ENCODE assay signal across 1 cellular context in the genomic region with DNA sequence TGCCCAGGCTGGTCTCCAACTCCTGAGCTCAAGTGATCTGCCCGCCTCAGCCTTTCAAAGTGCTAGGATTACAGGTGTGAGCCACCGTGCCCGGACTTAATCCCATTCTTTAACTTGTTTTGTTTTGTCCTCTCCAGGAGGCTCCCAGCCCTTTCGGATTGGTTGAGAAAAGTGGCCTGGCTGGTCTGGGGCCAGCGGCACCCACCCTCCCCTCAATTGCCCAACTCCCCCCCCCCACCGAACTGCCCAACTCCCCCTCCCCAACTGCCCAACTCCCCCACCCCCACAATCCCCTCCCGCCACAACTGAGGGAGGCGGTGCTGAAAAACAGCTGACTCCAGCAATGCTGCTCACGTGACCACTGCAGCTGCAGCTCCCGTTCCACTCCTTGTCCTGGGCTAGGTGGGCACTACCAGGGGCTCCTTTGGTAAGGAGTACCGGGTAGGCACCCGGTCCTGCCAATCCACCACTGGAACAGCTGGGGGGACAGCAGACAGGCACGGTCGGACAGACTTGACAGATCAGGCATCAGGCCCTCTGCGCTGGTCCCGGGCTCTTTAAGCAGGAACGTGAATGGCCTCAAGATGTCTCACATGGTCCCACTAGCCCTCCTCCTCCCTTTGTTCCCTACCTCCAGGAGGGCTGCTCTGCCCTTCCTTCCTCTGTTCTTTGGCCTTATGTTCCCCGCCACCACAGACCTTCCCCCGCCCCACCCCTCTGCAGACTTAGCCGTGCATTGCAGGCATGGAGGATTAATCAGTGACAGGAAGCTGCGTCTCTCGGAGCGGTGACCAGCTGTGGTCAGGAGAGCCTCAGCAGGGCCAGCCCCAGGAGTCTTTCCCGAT.
TF ChIP-seq lines count a peak whose summit lies in the region.

A gene (plus strand): TSS at position 720 of the 845 bp plus-strand sequence. CDS start 158 bp downstream, outside the sequence.

TF ChIP-seq in K562, 482 proteins besides CTCF, POLR2A, EP300 and RAD21 (continued from another document and continues in another):
- TF ChIP-seq, protein P1, sequence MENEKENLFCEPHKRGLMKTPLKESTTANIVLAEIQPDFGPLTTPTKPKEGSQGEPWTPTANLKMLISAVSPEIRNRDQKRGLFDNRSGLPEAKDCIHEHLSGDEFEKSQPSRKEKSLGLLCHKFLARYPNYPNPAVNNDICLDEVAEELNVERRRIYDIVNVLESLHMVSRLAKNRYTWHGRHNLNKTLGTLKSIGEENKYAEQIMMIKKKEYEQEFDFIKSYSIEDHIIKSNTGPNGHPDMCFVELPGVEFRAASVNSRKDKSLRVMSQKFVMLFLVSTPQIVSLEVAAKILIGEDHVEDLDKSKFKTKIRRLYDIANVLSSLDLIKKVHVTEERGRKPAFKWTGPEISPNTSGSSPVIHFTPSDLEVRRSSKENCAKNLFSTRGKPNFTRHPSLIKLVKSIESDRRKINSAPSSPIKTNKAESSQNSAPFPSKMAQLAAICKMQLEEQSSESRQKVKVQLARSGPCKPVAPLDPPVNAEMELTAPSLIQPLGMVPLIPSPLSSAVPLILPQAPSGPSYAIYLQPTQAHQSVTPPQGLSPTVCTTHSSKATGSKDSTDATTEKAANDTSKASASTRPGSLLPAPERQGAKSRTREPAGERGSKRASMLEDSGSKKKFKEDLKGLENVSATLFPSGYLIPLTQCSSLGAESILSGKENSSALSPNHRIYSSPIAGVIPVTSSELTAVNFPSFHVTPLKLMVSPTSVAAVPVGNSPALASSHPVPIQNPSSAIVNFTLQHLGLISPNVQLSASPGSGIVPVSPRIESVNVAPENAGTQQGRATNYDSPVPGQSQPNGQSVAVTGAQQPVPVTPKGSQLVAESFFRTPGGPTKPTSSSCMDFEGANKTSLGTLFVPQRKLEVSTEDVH (IDR thresholded peaks at IDR 0.05; ENCODE audit: low read depth, partially characterized antibody): no peak
- TF ChIP-seq, protein P2, sequence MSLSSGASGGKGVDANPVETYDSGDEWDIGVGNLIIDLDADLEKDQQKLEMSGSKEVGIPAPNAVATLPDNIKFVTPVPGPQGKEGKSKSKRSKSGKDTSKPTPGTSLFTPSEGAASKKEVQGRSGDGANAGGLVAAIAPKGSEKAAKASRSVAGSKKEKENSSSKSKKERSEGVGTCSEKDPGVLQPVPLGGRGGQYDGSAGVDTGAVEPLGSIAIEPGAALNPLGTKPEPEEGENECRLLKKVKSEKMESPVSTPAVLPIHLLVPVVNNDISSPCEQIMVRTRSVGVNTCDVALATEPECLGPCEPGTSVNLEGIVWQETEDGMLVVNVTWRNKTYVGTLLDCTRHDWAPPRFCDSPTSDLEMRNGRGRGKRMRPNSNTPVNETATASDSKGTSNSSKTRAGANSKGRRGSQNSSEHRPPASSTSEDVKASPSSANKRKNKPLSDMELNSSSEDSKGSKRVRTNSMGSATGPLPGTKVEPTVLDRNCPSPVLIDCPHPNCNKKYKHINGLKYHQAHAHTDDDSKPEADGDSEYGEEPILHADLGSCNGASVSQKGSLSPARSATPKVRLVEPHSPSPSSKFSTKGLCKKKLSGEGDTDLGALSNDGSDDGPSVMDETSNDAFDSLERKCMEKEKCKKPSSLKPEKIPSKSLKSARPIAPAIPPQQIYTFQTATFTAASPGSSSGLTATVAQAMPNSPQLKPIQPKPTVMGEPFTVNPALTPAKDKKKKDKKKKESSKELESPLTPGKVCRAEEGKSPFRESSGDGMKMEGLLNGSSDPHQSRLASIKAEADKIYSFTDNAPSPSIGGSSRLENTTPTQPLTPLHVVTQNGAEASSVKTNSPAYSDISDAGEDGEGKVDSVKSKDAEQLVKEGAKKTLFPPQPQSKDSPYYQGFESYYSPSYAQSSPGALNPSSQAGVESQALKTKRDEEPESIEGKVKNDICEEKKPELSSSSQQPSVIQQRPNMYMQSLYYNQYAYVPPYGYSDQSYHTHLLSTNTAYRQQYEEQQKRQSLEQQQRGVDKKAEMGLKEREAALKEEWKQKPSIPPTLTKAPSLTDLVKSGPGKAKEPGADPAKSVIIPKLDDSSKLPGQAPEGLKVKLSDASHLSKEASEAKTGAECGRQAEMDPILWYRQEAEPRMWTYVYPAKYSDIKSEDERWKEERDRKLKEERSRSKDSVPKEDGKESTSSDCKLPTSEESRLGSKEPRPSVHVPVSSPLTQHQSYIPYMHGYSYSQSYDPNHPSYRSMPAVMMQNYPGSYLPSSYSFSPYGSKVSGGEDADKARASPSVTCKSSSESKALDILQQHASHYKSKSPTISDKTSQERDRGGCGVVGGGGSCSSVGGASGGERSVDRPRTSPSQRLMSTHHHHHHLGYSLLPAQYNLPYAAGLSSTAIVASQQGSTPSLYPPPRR (CRISPR knock-in tag; IDR thresholded peaks at IDR 0.05; ENCODE audit: borderline replicate concordance): no peak
- no peak for TF ChIP-seq BRD4 (IDR thresholded peaks at IDR 0.05)
- no peak for TF ChIP-seq BRD9 (IDR thresholded peaks at IDR 0.05; ENCODE audit: low read depth, partially characterized antibody)
- no peak for TF ChIP-seq DMBX1 (CRISPR knock-in tag; IDR thresholded peaks at IDR 0.05; ENCODE audit: borderline replicate concordance)
- TF ChIP-seq POLR3A (IDR thresholded peaks at IDR 0.05; ENCODE audit: borderline replicate concordance, extremely low read depth, insufficient read depth, insufficient read length): no peak
- TF ChIP-seq SMAD1 (IDR thresholded peaks at IDR 0.05; ENCODE audit: low read depth, low read length, partially characterized antibody): no peak
- TF ChIP-seq PHF8 (IDR thresholded peaks at IDR 0.05; ENCODE audit: borderline replicate concordance, low read length): peak; percentile 33; the same call in 1 of the 2 replicates
- TF ChIP-seq, protein P3, sequence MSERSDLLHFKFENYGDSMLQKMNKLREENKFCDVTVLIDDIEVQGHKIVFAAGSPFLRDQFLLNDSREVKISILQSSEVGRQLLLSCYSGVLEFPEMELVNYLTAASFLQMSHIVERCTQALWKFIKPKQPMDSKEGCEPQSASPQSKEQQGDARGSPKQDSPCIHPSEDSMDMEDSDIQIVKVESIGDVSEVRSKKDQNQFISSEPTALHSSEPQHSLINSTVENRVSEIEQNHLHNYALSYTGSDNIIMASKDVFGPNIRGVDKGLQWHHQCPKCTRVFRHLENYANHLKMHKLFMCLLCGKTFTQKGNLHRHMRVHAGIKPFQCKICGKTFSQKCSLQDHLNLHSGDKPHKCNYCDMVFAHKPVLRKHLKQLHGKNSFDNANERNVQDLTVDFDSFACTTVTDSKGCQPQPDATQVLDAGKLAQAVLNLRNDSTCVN (CRISPR knock-in tag; IDR thresholded peaks at IDR 0.05): no peak
- TF ChIP-seq, protein P4, sequence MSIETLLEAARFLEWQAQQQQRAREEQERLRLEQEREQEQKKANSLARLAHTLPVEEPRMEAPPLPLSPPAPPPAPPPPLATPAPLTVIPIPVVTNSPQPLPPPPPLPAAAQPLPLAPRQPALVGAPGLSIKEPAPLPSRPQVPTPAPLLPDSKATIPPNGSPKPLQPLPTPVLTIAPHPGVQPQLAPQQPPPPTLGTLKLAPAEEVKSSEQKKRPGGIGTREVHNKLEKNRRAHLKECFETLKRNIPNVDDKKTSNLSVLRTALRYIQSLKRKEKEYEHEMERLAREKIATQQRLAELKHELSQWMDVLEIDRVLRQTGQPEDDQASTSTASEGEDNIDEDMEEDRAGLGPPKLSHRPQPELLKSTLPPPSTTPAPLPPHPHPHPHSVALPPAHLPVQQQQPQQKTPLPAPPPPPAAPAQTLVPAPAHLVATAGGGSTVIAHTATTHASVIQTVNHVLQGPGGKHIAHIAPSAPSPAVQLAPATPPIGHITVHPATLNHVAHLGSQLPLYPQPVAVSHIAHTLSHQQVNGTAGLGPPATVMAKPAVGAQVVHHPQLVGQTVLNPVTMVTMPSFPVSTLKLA (conservative IDR thresholded peaks at IDR 0.05): peak in 1 of 2 experiments; percentile 40; a peak in 2 of 4 replicates
- no peak for TF ChIP-seq NFE2 (IDR thresholded peaks at IDR 0.05; ENCODE audit: low read depth)
- TF ChIP-seq, protein P5, sequence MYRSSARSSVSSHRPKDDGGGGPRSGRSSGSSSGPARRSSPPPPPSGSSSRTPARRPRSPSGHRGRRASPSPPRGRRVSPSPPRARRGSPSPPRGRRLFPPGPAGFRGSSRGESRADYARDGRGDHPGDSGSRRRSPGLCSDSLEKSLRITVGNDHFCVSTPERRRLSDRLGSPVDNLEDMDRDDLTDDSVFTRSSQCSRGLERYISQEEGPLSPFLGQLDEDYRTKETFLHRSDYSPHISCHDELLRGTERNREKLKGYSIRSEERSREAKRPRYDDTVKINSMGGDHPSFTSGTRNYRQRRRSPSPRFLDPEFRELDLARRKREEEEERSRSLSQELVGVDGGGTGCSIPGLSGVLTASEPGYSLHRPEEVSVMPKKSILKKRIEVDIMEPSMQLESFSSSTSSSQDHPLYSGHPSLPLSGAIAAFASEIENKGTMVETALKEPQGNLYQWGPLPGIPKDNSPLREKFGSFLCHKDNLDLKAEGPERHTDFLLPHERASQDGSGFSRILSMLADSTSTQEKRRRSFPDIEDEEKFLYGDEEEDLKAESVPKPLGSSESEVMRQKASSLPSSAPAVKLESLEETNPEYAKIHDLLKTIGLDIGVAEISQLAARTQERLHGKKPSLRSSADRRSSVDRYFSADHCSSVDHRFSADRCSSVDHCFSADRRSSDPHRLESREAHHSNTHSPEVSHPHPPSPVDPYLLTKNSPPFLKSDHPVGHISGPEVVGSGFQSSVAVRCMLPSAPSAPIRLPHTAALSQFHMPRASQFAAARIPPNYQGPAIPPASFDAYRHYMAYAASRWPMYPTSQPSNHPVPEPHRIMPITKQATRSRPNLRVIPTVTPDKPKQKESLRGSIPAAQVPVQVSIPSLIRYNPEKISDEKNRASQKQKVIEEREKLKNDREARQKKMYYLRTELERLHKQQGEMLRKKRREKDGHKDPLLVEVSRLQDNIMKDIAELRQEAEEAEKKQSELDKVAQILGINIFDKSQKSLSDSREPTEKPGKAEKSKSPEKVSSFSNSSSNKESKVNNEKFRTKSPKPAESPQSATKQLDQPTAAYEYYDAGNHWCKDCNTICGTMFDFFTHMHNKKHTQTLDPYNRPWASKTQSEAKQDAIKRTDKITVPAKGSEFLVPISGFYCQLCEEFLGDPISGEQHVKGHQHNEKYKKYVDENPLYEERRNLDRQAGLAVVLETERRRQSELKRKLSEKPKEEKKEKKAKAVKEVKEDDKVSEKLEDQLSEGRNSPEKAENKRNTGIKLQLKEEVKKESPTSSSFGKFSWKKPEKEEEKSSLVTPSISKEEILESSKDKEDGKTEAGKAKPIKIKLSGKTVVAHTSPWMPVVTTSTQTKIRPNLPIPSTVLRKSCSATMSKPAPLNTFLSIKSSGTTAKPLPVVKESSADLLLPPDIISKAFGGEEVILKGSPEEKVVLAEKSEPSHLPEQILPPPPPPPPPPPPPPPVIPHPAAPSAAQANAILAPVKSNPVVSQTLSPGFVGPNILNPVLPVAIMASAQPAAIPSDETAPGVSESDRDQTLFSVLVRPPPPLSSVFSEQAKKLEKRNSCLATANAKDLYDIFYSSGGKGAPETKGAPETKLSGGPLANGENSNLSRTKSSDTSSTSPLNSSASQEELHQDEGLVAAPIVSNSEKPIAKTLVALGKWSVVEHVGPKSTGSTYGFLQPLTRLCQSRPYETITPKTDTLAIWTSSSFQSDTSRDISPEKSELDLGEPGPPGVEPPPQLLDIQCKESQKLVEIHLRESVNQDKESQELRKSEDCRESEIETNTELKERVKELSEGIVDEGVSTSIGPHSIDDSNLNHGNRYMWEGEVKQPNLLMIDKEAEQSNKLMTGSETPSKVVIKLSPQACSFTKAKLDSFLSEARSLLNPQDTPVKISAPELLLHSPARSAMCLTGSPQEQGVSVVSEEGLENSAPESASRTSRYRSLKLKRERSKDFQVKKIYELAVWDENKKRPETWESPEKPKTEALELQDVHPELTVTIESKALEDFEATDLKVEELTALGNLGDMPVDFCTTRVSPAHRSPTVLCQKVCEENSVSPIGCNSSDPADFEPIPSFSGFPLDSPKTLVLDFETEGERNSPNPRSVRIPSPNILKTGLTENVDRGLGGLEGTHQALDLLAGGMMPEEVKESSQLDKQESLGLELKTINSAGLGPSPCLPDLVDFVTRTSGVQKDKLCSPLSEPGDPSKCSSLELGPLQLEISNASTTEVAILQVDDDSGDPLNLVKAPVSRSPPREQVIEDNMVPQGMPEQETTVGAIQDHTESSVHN (IDR thresholded peaks at IDR 0.05; ENCODE audit: borderline replicate concordance in 1 of 2, low read depth in 1 of 2): peak in 1 of 2 experiments; percentile 69; a peak in 1 of 4 replicates
- TF ChIP-seq NFXL1 (CRISPR knock-in tag; IDR thresholded peaks at IDR 0.05): no peak
- peak; percentile 54; the same call in 1 of the 2 replicates for TF ChIP-seq NFRKB (IDR thresholded peaks at IDR 0.05; ENCODE audit: low read depth)
- no peak for TF ChIP-seq ZNF24 (IDR thresholded peaks at IDR 0.05)
- TF ChIP-seq, protein P6, sequence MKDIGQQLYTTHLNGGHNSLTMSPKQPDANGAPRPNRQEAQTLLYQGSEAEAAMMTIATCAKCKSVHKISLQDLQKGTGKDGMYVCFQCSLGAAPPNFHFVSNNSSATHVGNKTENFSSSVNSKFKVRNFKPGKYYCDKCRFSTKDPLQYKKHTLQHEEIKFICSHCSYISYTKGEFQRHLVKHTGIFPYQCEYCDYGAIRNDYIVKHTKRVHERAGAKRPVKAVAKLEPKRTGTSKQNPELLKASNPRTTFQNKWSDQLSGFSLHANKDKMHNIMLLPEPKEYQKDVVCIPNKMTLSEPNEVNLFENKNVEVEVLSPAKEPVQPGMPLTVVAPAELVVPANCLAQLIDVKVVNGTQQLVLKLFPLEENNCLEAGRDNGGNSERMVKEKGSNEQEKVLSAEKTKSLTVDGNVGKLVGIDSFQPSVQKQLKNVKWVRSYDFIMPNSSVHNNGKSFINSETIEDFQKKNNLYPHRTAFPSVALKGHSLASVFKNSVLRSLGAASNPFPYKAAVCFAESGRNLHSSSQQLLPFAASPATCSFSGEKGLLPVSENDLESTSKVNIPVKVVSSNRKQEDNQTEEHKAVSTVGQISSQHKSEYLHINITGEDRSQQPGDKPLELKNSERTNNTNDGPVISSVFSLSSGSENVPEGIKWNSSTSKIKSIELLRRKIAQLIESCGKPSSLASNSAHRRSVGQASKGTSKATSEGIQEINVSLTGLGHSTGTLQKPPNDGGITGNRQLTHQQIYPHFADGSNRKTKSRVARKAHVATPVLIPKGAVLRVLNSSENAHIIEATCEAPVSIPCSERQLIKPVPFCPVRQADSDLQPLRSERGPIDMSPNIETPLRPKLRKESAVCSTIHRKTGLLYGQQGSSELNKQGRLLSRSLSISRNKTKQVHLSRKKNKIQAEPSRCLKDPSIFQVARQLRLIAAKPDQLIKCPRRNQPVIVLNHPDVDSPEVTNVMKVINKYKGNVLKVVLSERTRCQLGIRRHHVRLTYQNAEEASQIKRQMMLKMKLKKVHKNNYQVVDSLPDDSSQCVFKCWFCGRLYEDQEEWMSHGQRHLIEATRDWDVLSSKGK (CRISPR knock-in tag; IDR thresholded peaks at IDR 0.05): no peak
- no peak for TF ChIP-seq ZNF121 (CRISPR knock-in tag; conservative IDR thresholded peaks at IDR 0.05)
- TF ChIP-seq CBX2 (IDR thresholded peaks at IDR 0.05; ENCODE audit: insufficient read depth, low read length, poor library complexity, severe bottlenecking): no peak
- 0 out of 2 replicates have a peak, but pooled peaks have one; percentile 34 for TF ChIP-seq RBFOX2 (IDR thresholded peaks at IDR 0.05; ENCODE audit: low read depth, low read length)
- no peak for TF ChIP-seq GABPB2 (CRISPR knock-in tag; conservative IDR thresholded peaks at IDR 0.05)
- TF ChIP-seq ZKSCAN8 (CRISPR knock-in tag; IDR thresholded peaks at IDR 0.05): no peak
- TF ChIP-seq SAP30 (IDR thresholded peaks at IDR 0.05; ENCODE audit: borderline replicate concordance, insufficient read depth, low read depth, low read length, poor library complexity, severe bottlenecking): peak; percentile 61
- TF ChIP-seq HMG20A (CRISPR knock-in tag; conservative IDR thresholded peaks at IDR 0.05): no peak
- TF ChIP-seq KLF6 (CRISPR knock-in tag; IDR thresholded peaks at IDR 0.05; ENCODE audit: borderline replicate concordance): no peak
